In the genomic region with DNA sequence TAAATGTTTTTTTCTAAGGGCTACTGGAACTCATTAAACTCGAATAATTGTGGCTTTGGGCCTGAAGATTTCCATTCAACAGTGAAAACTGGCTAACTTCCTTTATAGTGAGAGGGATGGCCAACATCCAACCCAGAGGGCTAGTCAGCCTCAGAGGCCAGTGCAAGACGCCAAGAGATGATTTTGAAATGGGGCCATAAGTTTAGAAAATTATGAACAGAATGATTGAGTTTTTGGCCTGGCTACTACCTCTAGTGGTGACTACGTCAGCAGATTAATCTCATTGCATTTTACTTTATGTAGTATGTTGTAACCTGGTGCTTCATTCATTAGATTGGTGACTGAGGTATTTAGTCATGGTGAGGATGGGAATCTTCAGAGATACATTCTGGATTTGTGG, we compare ENCODE assay signal across 10 cellular contexts. TPM values are rescaled to one million over a fixed set of nuclear protein-coding genes. Genes with fewer than 3 reads are reported as not detected.
DNase-seq lines count a peak whose midpoint lies in the region; ATAC-seq and TF ChIP-seq lines count a peak whose summit lies in the region.
"Had no signal": no experiment of that assay in that cellular context is flagged by ENCODE, and none has a peak within 500 bp of the region (broad histone marks: within the 10 kb centered on the region; RNA-seq: fewer than 3 reads in every experiment).

No MANE protein-coding gene starts in this region.

- H3K9ac ChIP-seq in adipocyte (ENCODE audit: low read length), result no peak overlapping the region

- no peaks in the 10 kb centered on the region for H3K27me3 ChIP-seq in left ventricle myocardium inferior (ENCODE audit: low read depth)
- no peaks in the 10 kb centered on the region for H3K27me3 ChIP-seq in adipocyte (replicated peaks; ENCODE audit: control insufficient read depth, insufficient read depth, low read length)
- no peaks in the 10 kb centered on the region for H3K27me3 ChIP-seq in upper lobe of right lung

- TF ChIP-seq CTCF in left ventricle myocardium inferior (IDR thresholded peaks at IDR 0.05; ENCODE audit: borderline replicate concordance), result no peak
- TF ChIP-seq CTCF in upper lobe of right lung (IDR thresholded peaks at IDR 0.05), result no peak

- no peak overlapping the region for H3K27ac ChIP-seq in left ventricle myocardium inferior (replicated peaks)
- no peak overlapping the region for H3K27ac ChIP-seq in upper lobe of right lung

- no peaks in the 10 kb centered on the region for H3K9me3 ChIP-seq in left ventricle myocardium inferior (replicated peaks)
- H3K9me3 ChIP-seq in adipocyte (ENCODE audit: control insufficient read depth, low read length), result no peaks in the 10 kb centered on the region
- no peaks in the 10 kb centered on the region for H3K9me3 ChIP-seq in upper lobe of right lung

- peaks cover 94% of the 10 kb centered on the region for H3K4me1 ChIP-seq in left ventricle myocardium inferior
- H3K4me1 ChIP-seq in adipocyte (ENCODE audit: control insufficient read depth, insufficient read depth, low read length), result peaks cover 31% of the 10 kb centered on the region
- H3K4me1 ChIP-seq in upper lobe of right lung, result peaks cover 40% of the 10 kb centered on the region

- H3K4me3 ChIP-seq in left ventricle myocardium inferior (no peak overlapping the region), adipocyte (ENCODE audit: low read length) (no peak overlapping the region), upper lobe of right lung (no peak overlapping the region)

- intact Hi-C loops in Right ventricle myocardium superior (cut with DNase I), result no loop called here
- intact Hi-C loops in left ventricle myocardium inferior (cut with micrococcal nuclease), result no loop called here
- intact Hi-C loops in upper lobe of right lung (cut with DNase I), result no loop called here

- ATAC-seq in Right ventricle myocardium superior (ENCODE audit: poor library complexity) (peak; percentile 38), upper lobe of right lung (no peak)

- no peak for DNase-seq in Right ventricle myocardium superior
- DNase-seq in left ventricle myocardium inferior, result no peak
- peak; percentile 76 for DNase-seq in adipocyte (ENCODE audit: low read depth)
- DNase-seq in globus pallidus (ENCODE audit: low spot score), result peak; percentile 43
- peak; percentile 56 for DNase-seq in superior temporal gyrus (ENCODE audit: extremely low spot score)
- DNase-seq in upper lobe of right lung, result no peak
- DNase-seq in GM19240 (ENCODE audit: insufficient read length, low spot score), result no peak
- DNase-seq in COR-L47 (lab: John Stamatoyannopoulos, UW), result no peak
- DNase-seq: mesendoderm; stimulated activated CD4-positive, alpha-beta T cell treated with anti-CD3 and anti-CD28 coated beads, Interleukin-12 subunit alpha, Interleukin-12 subunit beta, amount 100 ng/mL, for 4 hours had no signal

- H3K36me3 ChIP-seq in left ventricle myocardium inferior, result peaks cover 53% of the 10 kb centered on the region
- peaks cover 68% of the 10 kb centered on the region for H3K36me3 ChIP-seq in adipocyte (ENCODE audit: control insufficient read depth, insufficient read depth, low read length, severe bottlenecking)
- H3K36me3 ChIP-seq in upper lobe of right lung, result peaks cover 38% of the 10 kb centered on the region

RNA-seq across cellular contexts. Expression of gene HAPSTR1, which starts 28.4 kb away (rescaled TPM):
- 51.7 TPM for total RNA-seq in Right ventricle myocardium superior
- total RNA-seq in left ventricle myocardium inferior, result 52.3 TPM
- 49.7 TPM for total RNA-seq in upper lobe of right lung

Comparison
In these comparisons a context has a peak if more than half of its experiments do, and no peak if none do; other contexts are left out.
1. DNase-seq: peak in adipocyte (single experiment), globus pallidus (single experiment) and superior temporal gyrus (single experiment); none in Right ventricle myocardium superior (single experiment), left ventricle myocardium inferior (single experiment), upper lobe of right lung (single experiment), GM19240 (single experiment) and COR-L47 (single experiment).